ENCODE assay signal across 26 cellular contexts in genomic region chr5:77999013-77999798, GRCh38.
"Had no signal": no experiment of that assay in that cellular context is flagged by ENCODE, and none has a peak within 500 bp of the region (broad histone marks: within the 10 kb centered on the region; RNA-seq: fewer than 3 reads in every experiment).

No MANE protein-coding gene starts in this region.

- ATAC-seq: effector memory CD8-positive, alpha-beta T cell; left colon; naive thymus-derived CD4-positive, alpha-beta T cell; pancreas; sciatic nerve had no signal

- DNase-seq: dermis blood vessel endothelial cell; effector memory CD8-positive, alpha-beta T cell; hypothalamus; immature natural killer cell; islet precursor cell; kidney glomerular epithelial cell; left colon; naive thymus-derived CD4-positive, alpha-beta T cell; stimulated activated CD4-positive, alpha-beta T cell treated with anti-CD3 and anti-CD28 coated beads, Interleukin-12 subunit alpha, Interleukin-12 subunit beta, amount 100 ng/mL, for 4 hours; stimulated activated CD4-positive, alpha-beta T cell treated with anti-CD3 and anti-CD28 coated beads, Interleukin-1b, Interleukin-23, amount 100 ng/mL, for 48 hours; stimulated activated CD4-positive, alpha-beta T cell treated with anti-CD3 and anti-CD28 coated beads, Interleukin-4, amount 100 ng/mL, for 1 hour; stimulated activated CD8-positive, alpha-beta memory T cell treated with anti-CD3 and anti-CD28 coated beads, Interleukin-4, amount 100 ng/mL, for 48 hours; stimulated activated naive CD4-positive, alpha-beta T cell treated with Interleukin-2 at 50 U/mL for 16 hours; stomach; thyroid gland had no signal

- H3K9me3 Mint-ChIP-seq: effector memory CD8-positive, alpha-beta T cell; immature natural killer cell; memory B cell; naive thymus-derived CD4-positive, alpha-beta T cell; nephron had no signal

- H3K4me1 Mint-ChIP-seq: immature natural killer cell, memory B cell had no signal

- H3K27me3 Mint-ChIP-seq: effector memory CD8-positive, alpha-beta T cell; memory B cell; naive thymus-derived CD4-positive, alpha-beta T cell had no signal

- H3K36me3 ChIP-seq: pancreas, prostate gland, right atrium auricular region had no signal

- H3K4me3 Mint-ChIP-seq: effector memory CD8-positive, alpha-beta T cell; immature natural killer cell; memory B cell; naive thymus-derived CD4-positive, alpha-beta T cell; nephron had no signal

- H3K4me2 ChIP-seq: smooth muscle cell had no signal

- H3K27me3 ChIP-seq: neutrophil, pancreas, right atrium auricular region, stomach, thyroid gland, vagina had no signal

- H3K9me3 ChIP-seq: neutrophil, pancreas, prostate gland, right atrium auricular region, stomach, thyroid gland, vagina had no signal

- H3K27ac ChIP-seq: coronary artery, neutrophil, pancreas, prostate gland, right atrium auricular region, stomach, thyroid gland, vagina had no signal

- H3K27ac Mint-ChIP-seq: effector memory CD8-positive, alpha-beta T cell; memory B cell; naive thymus-derived CD4-positive, alpha-beta T cell had no signal

- H3K4me3 ChIP-seq: coronary artery, lung, pancreas, prostate gland, right atrium auricular region, smooth muscle cell, stomach, thyroid gland, vagina had no signal

- H3K4me1 ChIP-seq: pancreas, prostate gland, thyroid gland had no signal
